8 cellular contexts compared by ENCODE assay signal in the genomic region with DNA sequence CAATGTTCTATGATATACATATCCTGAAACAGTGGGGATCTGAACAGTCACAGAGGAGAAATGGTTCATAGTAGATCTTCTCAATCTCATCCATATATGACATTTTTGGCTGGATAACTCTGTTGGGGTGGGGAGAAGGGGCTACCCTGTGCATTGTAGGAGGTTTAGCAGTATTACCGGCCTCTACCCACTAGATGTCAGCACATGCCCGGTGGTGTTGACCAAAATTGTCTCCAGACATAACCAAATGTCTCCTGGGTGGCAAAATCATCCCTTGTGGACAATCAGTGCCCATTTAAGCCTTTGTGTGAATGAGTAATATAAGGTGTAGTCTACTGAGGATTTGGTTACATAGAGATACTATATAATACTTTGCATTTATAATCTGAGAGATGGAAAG.
A peak's percentile ranks its signal among the peaks of the same experiment; 100 is the strongest.
DNase-seq lines count a peak whose midpoint lies in the region; ATAC-seq and TF ChIP-seq lines count a peak whose summit lies in the region.

No MANE protein-coding gene starts in this region.

- no peaks in the 10 kb centered on the region for H3K79me1 ChIP-seq in neuronal stem cell (ENCODE audit: low read depth, low read length)

- no peak overlapping the region for H2AK5ac ChIP-seq in neuronal stem cell (ENCODE audit: low read depth, low read length)

- DNase-seq in Jurkat, Clone E6-1 (ENCODE audit: low read depth, low spot score) = peak; percentile 2
- peak; percentile 73 for DNase-seq in RKO (ENCODE audit: low spot score)
- no peak for DNase-seq in esophagus muscularis mucosa (ENCODE audit: extremely low spot score)
- peak; percentile 18 for DNase-seq in neuronal stem cell (ENCODE audit: low spot score)
- DNase-seq in foreskin melanocyte = no peak

- no peak overlapping the region for H3K14ac ChIP-seq in neuronal stem cell (ENCODE audit: low read length)

- peaks cover 0 to 17% (median 12%) of the 10 kb centered on the region in 4 donors for H3K4me1 ChIP-seq in esophagus muscularis mucosa
- H3K4me1 ChIP-seq in neuronal stem cell (ENCODE audit: control insufficient read depth in 2 of 2, insufficient read depth in 1 of 2, low read depth in 1 of 2, low read length in 2 of 2) = no peaks in the 10 kb centered on the region

- TF ChIP-seq POLR2A in esophagus muscularis mucosa (IDR thresholded peaks at IDR 0.05; ENCODE audit: low read depth) = no peak

- TF ChIP-seq EP300 in esophagus muscularis mucosa (IDR thresholded peaks at IDR 0.05) = no peak

- no peak overlapping the region for H3K18ac ChIP-seq in neuronal stem cell (ENCODE audit: low read length)

- H3K4me3 ChIP-seq in Jurkat, Clone E6-1 (ENCODE audit: low read length) = no peak overlapping the region
- H3K4me3 ChIP-seq in esophagus muscularis mucosa = no peak overlapping the region
- H3K4me3 ChIP-seq in neuronal stem cell (ENCODE audit: low read length in 2 of 2) = no peak overlapping the region

- no peak overlapping the region for H3K9ac ChIP-seq in neuronal stem cell (ENCODE audit: low read depth, low read length, poor library complexity)

- no peak overlapping the region for H2BK12ac ChIP-seq in neuronal stem cell (ENCODE audit: low read length)

- H2BK5ac ChIP-seq in neuronal stem cell (ENCODE audit: low read length) = no peak overlapping the region

- H3K36me3 ChIP-seq in esophagus muscularis mucosa (peaks cover 0 to 32% (median 17%) of the 10 kb centered on the region in 4 donors), neuronal stem cell (replicated peaks in 1 of 2; ENCODE audit: control insufficient read depth in 2 of 2, insufficient read depth in 2 of 2, low read length in 2 of 2) (peaks cover 0 to 40% of the 10 kb centered on the region in 2 donors)

- whole genome bisulfite sequencing in esophagus muscularis mucosa = 0% methylated on average over 2 of the region's 2 CpGs
- WGBS in neuronal stem cell (ENCODE audit: extremely low coverage in 2 of 2, insufficient read length in 2 of 2, insufficient replicate concordance in 1 of 2), 2 donors = no CpG with 5 or more reads among the region's 2 CpGs

- peak; percentile 79 for ATAC-seq in GM18858 (IDR thresholded peaks at IDR 0.05; ENCODE audit: unreplicated experiment)
- no peak for ATAC-seq in GM21447 (IDR thresholded peaks at IDR 0.05; ENCODE audit: unreplicated experiment)

- H2BK15ac ChIP-seq in neuronal stem cell (ENCODE audit: low read length) = no peak overlapping the region

- H3K27me3 ChIP-seq in esophagus muscularis mucosa = no peaks in the 10 kb centered on the region
- H3K27me3 ChIP-seq in neuronal stem cell (ENCODE audit: control insufficient read depth in 3 of 3, insufficient read depth in 3 of 3, low read depth in 1 of 3, low read length in 3 of 3) = peaks cover 0 to 3% (median 0%) of the 10 kb centered on the region in 3 experiments

- H4K91ac ChIP-seq in neuronal stem cell (ENCODE audit: low read depth, low read length, poor library complexity) = no peak overlapping the region

- H3K9me3 ChIP-seq in esophagus muscularis mucosa (no peaks in the 10 kb centered on the region), neuronal stem cell (replicated peaks in 1 of 2; ENCODE audit: control insufficient read depth in 2 of 2, insufficient read depth in 1 of 2, low read depth in 1 of 2, low read length in 2 of 2) (no peaks in the 10 kb centered on the region)

- H3K4ac ChIP-seq in neuronal stem cell (ENCODE audit: low read length) = no peak overlapping the region

- H3K4me2 ChIP-seq in neuronal stem cell (ENCODE audit: insufficient read depth, low read length, poor library complexity, severe bottlenecking) = no peak overlapping the region

- no peak overlapping the region for H2BK120ac ChIP-seq in neuronal stem cell (ENCODE audit: low read depth, low read length)

- H4K8ac ChIP-seq in neuronal stem cell (ENCODE audit: low read depth, low read length) = no peak overlapping the region

- H3K27ac ChIP-seq in C4-2B (no peak overlapping the region), esophagus muscularis mucosa (replicated peaks in 1 of 4) (peak overlapping the region in 2 of 4 donors; percentile 5 to 31), neuronal stem cell (replicated peaks; ENCODE audit: low read length) (no peak overlapping the region)

- no peak overlapping the region for H3K23ac ChIP-seq in neuronal stem cell (ENCODE audit: low read depth, low read length, poor library complexity)

- intact Hi-C loops in esophagus muscularis mucosa (cut with DNase I) = loop anchor here (5.0 kb wide), 1 partner anchor 36 kb away; no protein-coding TSS in a partner anchor

- peak; percentile 82 for TF ChIP-seq CTCF in C4-2B (conservative IDR thresholded peaks at IDR 0.05)
- TF ChIP-seq CTCF in esophagus muscularis mucosa (IDR thresholded peaks at IDR 0.05) = peak; percentile 55 to 62 (median 58)

- H2AFZ ChIP-seq in neuronal stem cell (ENCODE audit: low read length) = no peak overlapping the region

Comparison
In these comparisons a context has a peak if more than half of its experiments do, and no peak if none do; other contexts are left out.
1. DNase-seq: peak in Jurkat, Clone E6-1 (single experiment), RKO (single experiment) and neuronal stem cell (single experiment); none in esophagus muscularis mucosa (single experiment) and foreskin melanocyte (single experiment).